ENCODE assay signal across 8 cellular contexts in genomic region chr6:4133941-4134838, GRCh38. TPM values are rescaled to one million over a fixed set of nuclear protein-coding genes. Genes with fewer than 3 reads are reported as not detected.
DNase-seq lines count a peak whose midpoint lies in the region; ATAC-seq, FAIRE-seq and TF ChIP-seq lines count a peak whose summit lies in the region.

No MANE protein-coding gene starts in this region.

- H3K9me3 ChIP-seq in HEK293 (ENCODE audit: control insufficient read depth, insufficient read depth, low read depth, low read length): no peaks in the 10 kb centered on the region
- H3K9me3 ChIP-seq in endothelial cell of umbilical vein (replicated peaks; ENCODE audit: control insufficient read depth, insufficient read depth, low read length): no peaks in the 10 kb centered on the region
- no peaks in the 10 kb centered on the region for H3K9me3 ChIP-seq in naive thymus-derived CD4-positive, alpha-beta T cell (ENCODE audit: control insufficient read depth in 2 of 3, low read length in 3 of 3)

- peak overlapping the region; percentile 99 for H3K4me2 ChIP-seq in endothelial cell of umbilical vein (ENCODE audit: insufficient read depth, low read length)

- TF ChIP-seq CTCF in 22Rv1 (IDR thresholded peaks at IDR 0.05) (no peak), HEK293 (tag by site-specific recombination; IDR thresholded peaks at IDR 0.05) (no peak), activated B cell treated with CpG ODN at 0.5 μM for 24 hours (IDR thresholded peaks at IDR 0.05) (no peak), endothelial cell of umbilical vein (IDR thresholded peaks at IDR 0.05; ENCODE audit: extremely low read depth in 1 of 2, insufficient read depth in 1 of 2, low read depth in 1 of 2, low read length in 2 of 2) (no peak)

- H4K20me1 ChIP-seq in endothelial cell of umbilical vein (replicated peaks; ENCODE audit: control insufficient read depth, extremely low read depth, insufficient read depth, low read length): no peaks in the 10 kb centered on the region

- peak overlapping the region; percentile 85 for H3K4me3 ChIP-seq in HEK293 (ENCODE audit: low read depth, low read length)
- H3K4me3 ChIP-seq in endothelial cell of umbilical vein (replicated peaks in 1 of 3; ENCODE audit: insufficient read depth in 1 of 3, low read depth in 1 of 3, low read length in 3 of 3): peak overlapping the region; percentile 63 to 84 (median 74)
- peak overlapping the region; percentile 73 for H3K4me3 ChIP-seq in naive thymus-derived CD4-positive, alpha-beta T cell (ENCODE audit: low read length)
- H3K4me3 ChIP-seq in urinary bladder (ENCODE audit: low read depth, low read length): peak overlapping the region; percentile 66

- peak overlapping the region; percentile 90 for H3K4me3 Mint-ChIP-seq in activated B cell treated with CpG ODN at 0.5 μM for 24 hours
- H3K4me3 Mint-ChIP-seq in naive thymus-derived CD4-positive, alpha-beta T cell: peak overlapping the region; percentile 83 to 94 (median 88)

- H3K36me3 ChIP-seq in HEK293 (ENCODE audit: control insufficient read depth in 2 of 2, insufficient read depth in 1 of 2, low read length in 2 of 2) (peaks cover 8 to 40% of the 10 kb centered on the region in 2 experiments; a peak in 2 of 3 replicates), endothelial cell of umbilical vein (ENCODE audit: control insufficient read depth in 2 of 2, extremely low read depth in 1 of 2, insufficient read depth in 2 of 2, low read length in 2 of 2) (peaks cover 0 to 5% of the 10 kb centered on the region in 2 experiments), urinary bladder (ENCODE audit: insufficient read depth) (peaks cover 7% of the 10 kb centered on the region)
- H3K36me3 ChIP-seq in naive thymus-derived CD4-positive, alpha-beta T cell (ENCODE audit: control insufficient read depth in 2 of 3, insufficient read depth in 3 of 3, low read length in 3 of 3): peaks cover 7 to 41% (median 8%) of the 10 kb centered on the region in 3 experiments

- peaks cover 2% of the 10 kb centered on the region for H3K9me3 Mint-ChIP-seq in activated B cell treated with CpG ODN at 0.5 μM for 24 hours
- peaks cover 0 to 10% (median 0%) of the 10 kb centered on the region in 11 donors for H3K9me3 Mint-ChIP-seq in naive thymus-derived CD4-positive, alpha-beta T cell

- CTCF ChIA-PET in HEK293 (lab: Yijun Ruan, JAX) (interaction anchor here (0.9 to 1.2 kb wide), 2 partner anchors 22 to 47 kb away, joined by 3 to 4 read pairs; no protein-coding TSS in a partner anchor), activated B cell treated with CpG ODN at 0.5 μM for 24 hours (lab: Charles Lee) (interaction anchor here (1.0 to 1.3 kb wide), 3 partner anchors 19 to 75 kb away, joined by 3 to 5 read pairs (median 4); no protein-coding TSS in a partner anchor), endothelial cell of umbilical vein (lab: Charles Lee) (interaction anchor here (0.9 to 5.7 kb wide), 5 partner anchors 8 to 113 kb away, joined by 3 to 35 read pairs (median 16); a partner anchor contains a TSS)
- CTCF ChIA-PET in naive thymus-derived CD4-positive, alpha-beta T cell (lab: Charles Lee): no interaction called here

- no peak for DNase-seq in activated B cell treated with CpG ODN at 0.5 μM for 24 hours
- peak; percentile 44 for DNase-seq in endothelial cell of umbilical vein (ENCODE audit: low read depth, low spot score)
- peak in 7 of 9 donors; percentile 3 to 30 (median 22) for DNase-seq in naive thymus-derived CD4-positive, alpha-beta T cell
- DNase-seq in NCI-H1694 (lab: John Stamatoyannopoulos, UW): no peak

- POLR2A ChIA-PET in HEK293 (lab: Yijun Ruan, JAX): interaction anchor here (1.7 to 2.9 kb wide), 3 partner anchors 21 to 113 kb away, joined by 8 to 38 read pairs (median 8); a partner anchor contains a TSS
- POLR2A ChIA-PET in activated B cell treated with CpG ODN at 0.5 μM for 24 hours (lab: Charles Lee): interaction anchor here (1.0 to 4.0 kb wide), 3 partner anchors 20 to 116 kb away, joined by 3 to 32 read pairs (median 21); no protein-coding TSS in a partner anchor
- POLR2A ChIA-PET in endothelial cell of umbilical vein (lab: Charles Lee): no interaction called here
- POLR2A ChIA-PET in naive thymus-derived CD4-positive, alpha-beta T cell (lab: Charles Lee): interaction anchor here (0.7 to 4.0 kb wide), 8 partner anchors 19 to 285 kb away, joined by 3 to 26 read pairs (median 3); partner anchors contain the start of gene FAM50B

- H3K27me3 ChIP-seq in endothelial cell of umbilical vein (ENCODE audit: control insufficient read depth in 2 of 2, insufficient read depth in 2 of 2, low read length in 2 of 2): no peaks in the 10 kb centered on the region
- no peaks in the 10 kb centered on the region for H3K27me3 ChIP-seq in naive thymus-derived CD4-positive, alpha-beta T cell (ENCODE audit: control insufficient read depth in 2 of 2, insufficient read depth in 2 of 2, low read length in 2 of 2)

- peaks cover 39% of the 10 kb centered on the region for H3K79me2 ChIP-seq in endothelial cell of umbilical vein (ENCODE audit: control insufficient read depth, insufficient read depth, low read length)

- intact Hi-C loops in activated B cell treated with CpG ODN at 0.5 μM for 24 hours (cut with micrococcal nuclease): loop anchor here (2.0 kb wide), 1 partner anchor 977 kb away; the partner anchor contains the start of gene TUBB2A
- intact Hi-C loops in endothelial cell of umbilical vein (cut with micrococcal nuclease): loop anchor here (1.0 to 10.0 kb wide), 4 partner anchors 8 to 389 kb away; no protein-coding TSS in a partner anchor
- intact Hi-C loops in naive thymus-derived CD4-positive, alpha-beta T cell (cut with micrococcal nuclease): loop anchor here (2.0 to 10.0 kb wide), 6 partner anchors 285 to 1889 kb away; partner anchors contain the start of genes BPHL (in 1 of the 2), FAM50B (in 1 of the 2), GMDS (in 1 of the 2) and RIPK1 (in 1 of the 2)

- no peaks in the 10 kb centered on the region for H3K9me1 ChIP-seq in endothelial cell of umbilical vein (replicated peaks; ENCODE audit: control insufficient read depth, extremely low read depth, insufficient read depth, low read length)

- H3K27ac ChIP-seq in 22Rv1: peak overlapping the region; percentile 83
- no peak overlapping the region for H3K27ac ChIP-seq in HEK293 (ENCODE audit: extremely low read depth, low read depth, low read length)
- H3K27ac ChIP-seq in endothelial cell of umbilical vein (ENCODE audit: insufficient read depth, low read depth, low read length): peak overlapping the region; percentile 67
- peak overlapping the region; percentile 90 for H3K27ac ChIP-seq in naive thymus-derived CD4-positive, alpha-beta T cell (ENCODE audit: low read depth, low read length)
- H3K27ac ChIP-seq in urinary bladder (ENCODE audit: low read depth): no peak overlapping the region

- peaks cover 32% of the 10 kb centered on the region for H3K36me3 Mint-ChIP-seq in activated B cell treated with CpG ODN at 0.5 μM for 24 hours (ENCODE audit: low read depth)
- peaks cover 16 to 37% (median 34%) of the 10 kb centered on the region in 5 donors for H3K36me3 Mint-ChIP-seq in naive thymus-derived CD4-positive, alpha-beta T cell

- H3K27ac Mint-ChIP-seq in activated B cell treated with CpG ODN at 0.5 μM for 24 hours: peak overlapping the region; percentile 80
- peak overlapping the region; percentile 82 to 95 (median 88) for H3K27ac Mint-ChIP-seq in naive thymus-derived CD4-positive, alpha-beta T cell

- no TSS peak for BruUV-seq in endothelial cell of umbilical vein (replicated peaks; lab: Mats Ljungman, UMichigan)

- peaks cover under 1% of the 10 kb centered on the region; the same call in 1 of the 2 replicates for H3K4me1 ChIP-seq in HEK293 (ENCODE audit: control insufficient read depth, insufficient read depth, low read length)
- H3K4me1 ChIP-seq in endothelial cell of umbilical vein (ENCODE audit: control insufficient read depth, extremely low read depth, insufficient read depth, low read length): peaks cover 35% of the 10 kb centered on the region
- peaks cover 10 to 14% of the 10 kb centered on the region in 2 donors for H3K4me1 ChIP-seq in naive thymus-derived CD4-positive, alpha-beta T cell (ENCODE audit: control insufficient read depth in 2 of 2, insufficient read depth in 2 of 2, low read length in 2 of 2)
- no peaks in the 10 kb centered on the region for H3K4me1 ChIP-seq in urinary bladder (ENCODE audit: insufficient read depth)

- no peak for TF ChIP-seq POLR2A in endothelial cell of umbilical vein (IDR thresholded peaks at IDR 0.05; ENCODE audit: low read depth, low read length)

- H3K4me1 Mint-ChIP-seq in activated B cell treated with CpG ODN at 0.5 μM for 24 hours: peaks cover 27% of the 10 kb centered on the region
- peaks cover 20 to 52% (median 37%) of the 10 kb centered on the region in 7 donors for H3K4me1 Mint-ChIP-seq in naive thymus-derived CD4-positive, alpha-beta T cell

- FAIRE-seq in endothelial cell of umbilical vein (lab: Jason Lieb, UNC): no peak

- H2AFZ ChIP-seq in endothelial cell of umbilical vein (ENCODE audit: low read depth, low read length): peak overlapping the region; percentile 1

- ATAC-seq in activated B cell treated with CpG ODN at 0.5 μM for 24 hours (ENCODE audit: low read depth) (no peak), GM21717 (IDR thresholded peaks at IDR 0.05; ENCODE audit: unreplicated experiment) (no peak)
- ATAC-seq in naive thymus-derived CD4-positive, alpha-beta T cell: no peak

- dilution Hi-C loops in endothelial cell of umbilical vein (cut with MboI; ENCODE audit: extremely low pct_ligation_motif_present, low sequenced_read_pairs): no loop called here

- peak overlapping the region; percentile 85 for H3K9ac ChIP-seq in endothelial cell of umbilical vein (replicated peaks; ENCODE audit: extremely low read depth, insufficient read depth, low read length)

- H3K27me3 Mint-ChIP-seq in activated B cell treated with CpG ODN at 0.5 μM for 24 hours: no peaks in the 10 kb centered on the region
- H3K27me3 Mint-ChIP-seq in naive thymus-derived CD4-positive, alpha-beta T cell: no peaks in the 10 kb centered on the region

- 27% methylated on average over 13 of the region's 13 CpGs for WGBS in urinary bladder

RNA-seq across cellular contexts. Expression of gene ECI2, which starts 1.2 kb away (rescaled TPM):
- 15.8 and 16.0 TPM in 2 replicates for total RNA-seq in activated B cell treated with CpG ODN at 0.5 μM for 24 hours
- 91.0 and 91.5 TPM in 2 replicates for total RNA-seq in endothelial cell of umbilical vein
- polyA plus RNA-seq in endothelial cell of umbilical vein: 28.3 and 33.5 TPM in 2 replicates
- 57.9 and 65.3 TPM in 2 replicates for polyA plus RNA-seq in endothelial cell of umbilical vein (2011; cell fraction: cytosol; rRNA removed)
- polyA plus RNA-seq in endothelial cell of umbilical vein (2011; cell fraction: nucleus; rRNA removed): 57.1 and 64.3 TPM in 2 replicates
- polyA plus RNA-seq in endothelial cell of umbilical vein (2012): 155 and 329 TPM in 2 replicates
- 48.5 and 55.1 TPM in 2 replicates for polyA minus RNA-seq in endothelial cell of umbilical vein
- 35.0 TPM for polyA minus RNA-seq in endothelial cell of umbilical vein (2011; cell fraction: cytosol; rRNA and poly(A)+ RNA removed)
- polyA minus RNA-seq in endothelial cell of umbilical vein (2011; cell fraction: nucleus; rRNA and poly(A)+ RNA removed): 20.4 and 22.5 TPM in 2 replicates
- 10 to 100 TPM; 19.9 to 69.0 (median 28.4) TPM for total RNA-seq in naive thymus-derived CD4-positive, alpha-beta T cell
- polyA plus RNA-seq in naive thymus-derived CD4-positive, alpha-beta T cell: 10 to 100 TPM; 72.1 to 94.4 TPM
- total RNA-seq in urinary bladder: 62.7 TPM
- polyA plus RNA-seq in urinary bladder: 50.3 TPM

RNA-seq across cellular contexts. Expression of gene FAM217A, which starts 55.3 kb away (rescaled TPM):
- total RNA-seq in activated B cell treated with CpG ODN at 0.5 μM for 24 hours: not detected in 2 replicates
- not detected in 2 replicates for total RNA-seq in endothelial cell of umbilical vein
- not detected in 2 replicates for polyA plus RNA-seq in endothelial cell of umbilical vein
- not detected in 2 replicates for polyA plus RNA-seq in endothelial cell of umbilical vein (2011; cell fraction: cytosol; rRNA removed)
- not detected in 2 replicates for polyA plus RNA-seq in endothelial cell of umbilical vein (2011; cell fraction: nucleus; rRNA removed)
- polyA plus RNA-seq in endothelial cell of umbilical vein (2012): not detected in 2 replicates
- polyA minus RNA-seq in endothelial cell of umbilical vein: not detected in 2 replicates
- not detected for polyA minus RNA-seq in endothelial cell of umbilical vein (2011; cell fraction: cytosol; rRNA and poly(A)+ RNA removed)
- polyA minus RNA-seq in endothelial cell of umbilical vein (2011; cell fraction: nucleus; rRNA and poly(A)+ RNA removed): not detected in 2 replicates
- total RNA-seq in naive thymus-derived CD4-positive, alpha-beta T cell: not detected
- under 1 TPM in 1 of 2 donors, not detected in 1; 0.16 TPM for polyA plus RNA-seq in naive thymus-derived CD4-positive, alpha-beta T cell
- total RNA-seq in urinary bladder: not detected
- not detected for polyA plus RNA-seq in urinary bladder

Comparison
In these comparisons a context has a peak if more than half of its experiments do, and no peak if none do; other contexts are left out.
1. H3K27ac ChIP-seq: peak in 22Rv1 (single experiment), endothelial cell of umbilical vein (single experiment) and naive thymus-derived CD4-positive, alpha-beta T cell (single experiment); none in HEK293 (single experiment) and urinary bladder (single experiment).
2. DNase-seq: peak in endothelial cell of umbilical vein (single experiment) and naive thymus-derived CD4-positive, alpha-beta T cell (7 of 9); none in activated B cell treated with CpG ODN at 0.5 μM for 24 hours (single experiment) and NCI-H1694 (single experiment).
3. Peak in every context shown above with its lines, with median percentiles within 50 percentile points of each other: H3K4me3 ChIP-seq.